2 cellular contexts compared by ENCODE assay signal in genomic region chr16:21984062-21984461, GRCh38.
A peak's percentile ranks its signal among the peaks of the same experiment; 100 is the strongest.
TF ChIP-seq lines count a peak whose summit lies in the region.

No MANE protein-coding gene starts in this region.

TF ChIP-seq in HepG2, 621 proteins besides CTCF, POLR2A, EP300 and RAD21:
- TF ChIP-seq TBL1XR1 (IDR thresholded peaks at IDR 0.05; ENCODE audit: borderline replicate concordance, low read length, partially characterized antibody) (no peak), POLR2G (IDR thresholded peaks at IDR 0.05; ENCODE audit: low read depth, low read length) (0 out of 2 replicates have a peak, but pooled peaks have one; percentile 20), AGO2 (optimal IDR thresholded peaks at IDR 0.05; ENCODE audit: low read depth, low read length) (peak; percentile 5), RBM22 (optimal IDR thresholded peaks at IDR 0.05; ENCODE audit: low read length) (peak; percentile 88)

TF ChIP-seq in HEK293, 187 proteins besides CTCF, POLR2A, EP300 and RAD21:
- TF ChIP-seq ZNF211 (tag by site-specific recombination; IDR thresholded peaks at IDR 0.05; ENCODE audit: low read depth): no peak
- TF ChIP-seq, protein P1, sequence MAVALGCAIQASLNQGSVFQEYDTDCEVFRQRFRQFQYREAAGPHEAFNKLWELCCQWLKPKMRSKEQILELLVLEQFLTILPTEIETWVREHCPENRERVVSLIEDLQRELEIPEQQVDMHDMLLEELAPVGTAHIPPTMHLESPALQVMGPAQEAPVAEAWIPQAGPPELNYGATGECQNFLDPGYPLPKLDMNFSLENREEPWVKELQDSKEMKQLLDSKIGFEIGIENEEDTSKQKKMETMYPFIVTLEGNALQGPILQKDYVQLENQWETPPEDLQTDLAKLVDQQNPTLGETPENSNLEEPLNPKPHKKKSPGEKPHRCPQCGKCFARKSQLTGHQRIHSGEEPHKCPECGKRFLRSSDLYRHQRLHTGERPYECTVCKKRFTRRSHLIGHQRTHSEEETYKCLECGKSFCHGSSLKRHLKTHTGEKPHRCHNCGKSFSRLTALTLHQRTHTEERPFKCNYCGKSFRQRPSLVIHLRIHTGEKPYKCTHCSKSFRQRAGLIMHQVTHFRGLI (tag by site-specific recombination; IDR thresholded peaks at IDR 0.05): peak; percentile 80; the same call in 1 of the 2 replicates
